ENCODE assay signal across 8 cellular contexts in genomic region chr18:50878345-50879301, GRCh38. TPM values are rescaled to one million over a fixed set of nuclear protein-coding genes. Genes with fewer than 3 reads are reported as not detected.
DNase-seq lines count a peak whose midpoint lies in the region; ATAC-seq and TF ChIP-seq lines count a peak whose summit lies in the region.

TSS of gene ME2 (plus strand) at chr18:50879118. CDS start at chr18:50895821, 16,703 bp downstream.

- intact Hi-C loops in aorta (cut with DNase I), result loop anchor here in 1 of 2 donors (2.0 kb wide), 1 partner anchor 152 kb away; the partner anchor contains the start of gene SMAD4

- 2% methylated on average over 53 of the region's 78 CpGs for WGBS in hepatocyte (ENCODE audit: low lambda C conversion rate, missing lambda C conversion rate)
- WGBS in aorta, 2 donors, result 0 to 1% methylated on average over 64 to 78 of the region's 78 CpGs

- H3K27me3 ChIP-seq in hepatocyte (no peaks in the 10 kb centered on the region), aorta (ENCODE audit: control insufficient read depth in 1 of 2, insufficient read depth in 2 of 2, low read length in 1 of 2) (no peaks in the 10 kb centered on the region)

- peak within 1 kb of the TSS; percentile 80 for H3K4me2 ChIP-seq in hepatocyte

- TF ChIP-seq CTCF in hepatocyte (IDR thresholded peaks at IDR 0.05; ENCODE audit: poor library complexity), result no peak

- H3K9me3 ChIP-seq in hepatocyte (ENCODE audit: low read depth) (no peaks in the 10 kb centered on the region), aorta (ENCODE audit: control insufficient read depth, low read length) (no peaks in the 10 kb centered on the region)

- H3K4me1 ChIP-seq in hepatocyte (ENCODE audit: insufficient read depth) (peaks cover 17% of the 10 kb centered on the region), aorta (ENCODE audit: control insufficient read depth in 1 of 2, insufficient read depth in 2 of 2, low read length in 2 of 2) (peaks cover 2 to 5% of the 10 kb centered on the region in 2 donors)

- H3K9me2 ChIP-seq in hepatocyte (replicated peaks; ENCODE audit: insufficient read depth), result no peaks in the 10 kb centered on the region

- H3K4me3 ChIP-seq in hepatocyte, result peak within 1 kb of the TSS; percentile 85
- H3K4me3 ChIP-seq in aorta (ENCODE audit: low read length in 2 of 2), result peak within 1 kb of the TSS; percentile 87 to 88

- H3K79me2 ChIP-seq in hepatocyte, result peaks cover 40% of the 10 kb centered on the region

- H2AFZ ChIP-seq in hepatocyte, result peak within 1 kb of the TSS; percentile 95

- peak; percentile 87 for ATAC-seq in GM18517 (IDR thresholded peaks at IDR 0.05; ENCODE audit: unreplicated experiment)
- peak; percentile 94 for ATAC-seq in HG03039 (IDR thresholded peaks at IDR 0.05; ENCODE audit: unreplicated experiment)
- peak; percentile 100 for ATAC-seq in aorta (ENCODE audit: low FRiP score)

- H3K36me3 ChIP-seq in hepatocyte (replicated peaks; ENCODE audit: insufficient read depth, low read depth) (no peaks in the 10 kb centered on the region), aorta (ENCODE audit: control insufficient read depth in 1 of 2, insufficient read depth in 2 of 2, low read length in 1 of 2) (no peaks in the 10 kb centered on the region)

- H3K27ac ChIP-seq in hepatocyte (peak within 1 kb of the TSS; percentile 95), aorta (ENCODE audit: low read depth in 1 of 2, low read length in 2 of 2) (peak within 1 kb of the TSS; percentile 33 to 72)

- no peaks in the 10 kb centered on the region for H4K20me1 ChIP-seq in hepatocyte (ENCODE audit: insufficient read depth, poor library complexity, severe bottlenecking)

- peak; percentile 48 for DNase-seq in NCI-H2081 treated with DMSO at 0.1 percent for 48 hours (lab: John Stamatoyannopoulos, UW)
- DNase-seq in T1000 (lab: John Stamatoyannopoulos, UW), result peak; percentile 80
- peak; percentile 97 for DNase-seq in astrocyte of the hippocampus (ENCODE audit: low read depth, low spot score)
- DNase-seq in hepatocyte (ENCODE audit: low spot score), result peak; percentile 96
- peak; percentile 60 for DNase-seq in renal cortical epithelial cell (ENCODE audit: low read depth)
- peak; percentile 95 to 97 for DNase-seq in aorta

RNA-seq across cellular contexts. Expression of gene ME2, which starts in this region (rescaled TPM):
- total RNA-seq in hepatocyte, result 45.8 and 52.9 TPM in 2 replicates
- polyA plus RNA-seq in hepatocyte, result 30.2 and 33.6 TPM in 2 replicates
- total RNA-seq in renal cortical epithelial cell, result 72.3 and 77.1 TPM in 2 replicates
- 10 to 100 TPM; 35.2 TPM for total RNA-seq in aorta
- 10 to 100 TPM; 13.5 to 41.3 TPM for polyA plus RNA-seq in aorta

Comparison
In these comparisons a context has a peak if more than half of its experiments do, and no peak if none do; other contexts are left out.
1. Peak in every context shown above with its lines: DNase-seq, ATAC-seq, H3K4me3 ChIP-seq and H3K27ac ChIP-seq.